ENCODE assay signal across 1 cellular context in genomic region chr10:86956195-86956840, GRCh38.
TF ChIP-seq lines count a peak whose summit lies in the region.

No MANE protein-coding gene starts in this region.

TF ChIP-seq in H1, 55 proteins besides CTCF, POLR2A, EP300 and RAD21:
- TF ChIP-seq BRCA1 (IDR thresholded peaks at IDR 0.05; ENCODE audit: low read depth, low read length) = no peak
- no peak for TF ChIP-seq BCL11A (IDR thresholded peaks at IDR 0.05; ENCODE audit: low read depth in 2 of 2, low read length in 2 of 2)
- no peak for TF ChIP-seq TEAD4 (IDR thresholded peaks at IDR 0.05; ENCODE audit: low read depth, low read length)
